Comparison of ENCODE assay signal across 12 cellular contexts in genomic region chr11:115613986-115614625, GRCh38.
A peak's percentile ranks its signal among the peaks of the same experiment; 100 is the strongest.
DNase-seq lines count a peak whose midpoint lies in the region; ATAC-seq and TF ChIP-seq lines count a peak whose summit lies in the region.
"Had no signal": no experiment of that assay in that cellular context is flagged by ENCODE, and none has a peak within 500 bp of the region (broad histone marks: within the 10 kb centered on the region; RNA-seq: fewer than 3 reads in every experiment).

No MANE protein-coding gene starts in this region.

- H3K9ac ChIP-seq in IMR-90 (ENCODE audit: low read depth, low read length), result no peak overlapping the region

- intact Hi-C loops in IMR-90 (cut with micrococcal nuclease), result loop anchor here (10.0 kb wide), 1 partner anchor 409 kb away; no protein-coding TSS in a partner anchor
- intact Hi-C loops in MCF 10A (cut with micrococcal nuclease), result no loop called here

- H3K23ac ChIP-seq in IMR-90 (ENCODE audit: low read depth, low read length), result no peak overlapping the region

- 0 out of 4 replicates have a peak overlapping the region, but pooled peaks of 1 of the 2 experiments have one; percentile 6 for H4K8ac ChIP-seq in IMR-90 (ENCODE audit: low read depth in 2 of 2, low read length in 2 of 2)

- H3K4me3 Mint-ChIP-seq in MCF 10A (ENCODE audit: unreplicated experiment), result no peak overlapping the region
- H3K4me3 Mint-ChIP-seq: activated naive CD8-positive, alpha-beta T cell treated with anti-CD3 and anti-CD28 coated beads, Interleukin-2, amount 50 U/mL, for 24 hours had no signal

- H3K56ac ChIP-seq in IMR-90 (ENCODE audit: extremely low read depth, insufficient read depth, low read length), result no peak overlapping the region

- H3K27me3 ChIP-seq in IMR-90 (ENCODE audit: control insufficient read depth, insufficient read depth, low read length), result peaks cover 3% of the 10 kb centered on the region
- peaks cover 2% of the 10 kb centered on the region for H3K27me3 ChIP-seq in kidney epithelial cell (ENCODE audit: control insufficient read depth, insufficient read depth, low read length)

- POLR2A ChIA-PET in IMR-90 (lab: Charles Lee; ENCODE audit: unreplicated experiment) (no interaction called here), MCF 10A (lab: Yijun Ruan, JAX) (no interaction called here)

- H3K4ac ChIP-seq in IMR-90 (ENCODE audit: low read depth, low read length), result peak overlapping the region; percentile 28; the same call in 1 of the 2 replicates

- H3K36me3 Mint-ChIP-seq in MCF 10A (ENCODE audit: insufficient read depth, unreplicated experiment), result no peaks in the 10 kb centered on the region

- H3K4me2 ChIP-seq in IMR-90 (ENCODE audit: low read depth, low read length), result peak overlapping the region; percentile 39; the same call in 1 of the 2 replicates

- no peak overlapping the region for H4K91ac ChIP-seq in IMR-90 (ENCODE audit: insufficient read depth, low read depth, low read length)

- no peaks in the 10 kb centered on the region for H4K20me1 ChIP-seq in IMR-90 (ENCODE audit: insufficient read depth, low read length)

- no peak for TF ChIP-seq POLR2A in IMR-90 (IDR thresholded peaks at IDR 0.05; ENCODE audit: low read depth, low read length)

- H3K9me3 Mint-ChIP-seq in MCF 10A (ENCODE audit: unreplicated experiment), result no peaks in the 10 kb centered on the region

- CTCF ChIA-PET in IMR-90 (lab: Yijun Ruan, JAX) (interaction anchor here (0.5 to 1.1 kb wide), 2 partner anchors 290 to 314 kb away, joined by 3 read pairs; no protein-coding TSS in a partner anchor), MCF 10A (lab: Yijun Ruan, JAX) (interaction anchor here (0.6 to 1.0 kb wide), 4 partner anchors 12 to 68 kb away, joined by 3 to 4 read pairs (median 3); no protein-coding TSS in a partner anchor)

- no peak overlapping the region for H3K27ac Mint-ChIP-seq in MCF 10A (ENCODE audit: low read depth, unreplicated experiment)
- H3K27ac Mint-ChIP-seq: activated naive CD8-positive, alpha-beta T cell treated with anti-CD3 and anti-CD28 coated beads, Interleukin-2, amount 50 U/mL, for 24 hours had no signal

- peak; percentile 32; the same call in 1 of the 2 replicates for TF ChIP-seq RAD21 in IMR-90 (IDR thresholded peaks at IDR 0.05; ENCODE audit: low read length)

- in situ Hi-C loops in IMR-90 (cut with MboI; ENCODE audit: low sequenced_read_pairs), result no loop called here

- peak; percentile 81 for ATAC-seq in IMR-90 (ENCODE audit: low read depth)
- ATAC-seq in GM19351 (IDR thresholded peaks at IDR 0.05; ENCODE audit: unreplicated experiment), result no peak
- ATAC-seq: activated naive CD8-positive, alpha-beta T cell treated with anti-CD3 and anti-CD28 coated beads, Interleukin-2, amount 50 U/mL, for 24 hours had no signal

- H3K79me1 ChIP-seq in IMR-90 (ENCODE audit: low read depth in 1 of 2, low read length in 2 of 2), result no peaks in the 10 kb centered on the region

- peaks cover 17% of the 10 kb centered on the region for H3K27me3 Mint-ChIP-seq in MCF 10A (ENCODE audit: insufficient read depth, unreplicated experiment)

- H4K5ac ChIP-seq in IMR-90 (ENCODE audit: low read depth, low read length), result no peak overlapping the region

- H2AK5ac ChIP-seq in IMR-90 (ENCODE audit: low read depth, low read length), result 0 out of 2 replicates have a peak overlapping the region, but pooled peaks have one; percentile 22

- peaks cover 17% of the 10 kb centered on the region for H3K4me1 ChIP-seq in IMR-90 (ENCODE audit: control insufficient read depth, insufficient read depth, low read length)

- dilution Hi-C loops in IMR-90 (cut with HindIII; ENCODE audit: low sequenced_read_pairs, unreplicated experiment), result no loop called here

- no peak overlapping the region for H2BK5ac ChIP-seq in IMR-90 (ENCODE audit: low read depth, low read length, poor library complexity, severe bottlenecking)

- 0 out of 2 replicates have a peak overlapping the region, but pooled peaks have one; percentile 6 for H3K14ac ChIP-seq in IMR-90 (replicated peaks; ENCODE audit: low read depth, low read length)

- no peak overlapping the region for H3K27ac ChIP-seq in IMR-90 (ENCODE audit: insufficient read depth, low read length)

- no peak overlapping the region for H2BK15ac ChIP-seq in IMR-90 (ENCODE audit: low read depth, low read length)

- H3K18ac ChIP-seq in IMR-90 (ENCODE audit: low read depth, low read length), result no peak overlapping the region

- peak; percentile 32 for DNase-seq in AG09309 (ENCODE audit: low read depth)
- peak; percentile 90 for DNase-seq in IMR-90
- peak; percentile 80 for DNase-seq in astrocyte of the hippocampus (ENCODE audit: low read depth, low spot score)
- peak; percentile 65 for DNase-seq in kidney epithelial cell (ENCODE audit: low read depth)
- no peak for DNase-seq in AML-193 (lab: John Stamatoyannopoulos, UW)
- no peak for DNase-seq in NCI-H2107 (lab: John Stamatoyannopoulos, UW)
- DNase-seq in MCF 10A (ENCODE audit: unreplicated experiment), result no peak
- DNase-seq: activated naive CD8-positive, alpha-beta T cell treated with anti-CD3 and anti-CD28 coated beads, Interleukin-2, amount 50 U/mL, for 24 hours; NCI-H1694 treated with DMSO at 0.1 percent for 48 hours; NCI-H774; SHP77 treated with DMSO at 0.1 percent for 48 hours had no signal

- peaks cover 8% of the 10 kb centered on the region for H3K9me1 ChIP-seq in IMR-90 (ENCODE audit: insufficient read depth, low read length)

- H2BK20ac ChIP-seq in IMR-90 (ENCODE audit: low read depth, low read length), result peak overlapping the region; percentile 58

- H3K9me3 ChIP-seq in IMR-90 (ENCODE audit: control insufficient read depth, insufficient read depth, low read length), result no peaks in the 10 kb centered on the region

- H3K36me3 ChIP-seq in IMR-90 (ENCODE audit: control insufficient read depth, insufficient read depth, low read length) (no peaks in the 10 kb centered on the region), kidney epithelial cell (ENCODE audit: control insufficient read depth, insufficient read depth, low read length) (no peaks in the 10 kb centered on the region)

- H3K4me1 Mint-ChIP-seq in MCF 10A (ENCODE audit: insufficient read depth, unreplicated experiment), result peaks cover 7% of the 10 kb centered on the region
- H3K4me1 Mint-ChIP-seq: activated naive CD8-positive, alpha-beta T cell treated with anti-CD3 and anti-CD28 coated beads, Interleukin-2, amount 50 U/mL, for 24 hours had no signal

- H3K4me3 ChIP-seq in AG09309 (ENCODE audit: control insufficient read depth, low read depth, low read length) (no peak overlapping the region), IMR-90 (ENCODE audit: insufficient read depth, low read depth, low read length) (no peak overlapping the region), kidney epithelial cell (ENCODE audit: low read depth, low read length) (no peak overlapping the region)

- no peak overlapping the region for H2AFZ ChIP-seq in IMR-90 (replicated peaks; ENCODE audit: low read length, poor library complexity)

- 0% methylated on average over 3 of the region's 9 CpGs; no CpG with 5 or more reads in 1 of the 2 experiments for WGBS in IMR-90 (ENCODE audit: extremely low coverage in 2 of 2, insufficient read length in 1 of 2), 2 experiments

- no peak overlapping the region for H2BK120ac ChIP-seq in IMR-90 (ENCODE audit: low read depth, low read length)

- TF ChIP-seq CTCF in AG09309 (IDR thresholded peaks at IDR 0.05; ENCODE audit: control insufficient read depth, insufficient read depth, low read depth, low read length, missing control alignments) (peak; percentile 27), IMR-90 (conservative IDR thresholded peaks at IDR 0.05; ENCODE audit: low read depth, low read length) (peak; percentile 25; the same call in 1 of the 2 replicates), kidney epithelial cell (IDR thresholded peaks at IDR 0.05; ENCODE audit: insufficient read depth, low read length, poor library complexity, severe bottlenecking) (peak; percentile 23), MCF 10A (IDR thresholded peaks at IDR 0.05; ENCODE audit: unreplicated experiment) (no peak)

- BruUV-seq in IMR-90 (replicated peaks; lab: Mats Ljungman, UMichigan) (no TSS peak), MCF 10A (replicated peaks; lab: Mats Ljungman, UMichigan) (no TSS peak)

- no peak overlapping the region for H2AK9ac ChIP-seq in IMR-90 (replicated peaks; ENCODE audit: low read depth, low read length, poor library complexity)

TF ChIP-seq in IMR-90, 13 proteins besides CTCF, POLR2A, EP300 and RAD21:
- peak; percentile 28; the same call in 1 of the 2 replicates for TF ChIP-seq SMC3 (IDR thresholded peaks at IDR 0.05; ENCODE audit: low read depth, low read length)
- peak; percentile 50; the same call in 1 of the 2 replicates for TF ChIP-seq BHLHE40 (IDR thresholded peaks at IDR 0.05; ENCODE audit: low read depth, low read length)
- TF ChIP-seq FOS (IDR thresholded peaks at IDR 0.05; ENCODE audit: low read depth, low read length), result peak; percentile 95
- peak; percentile 64 for TF ChIP-seq RCOR1 (IDR thresholded peaks at IDR 0.05; ENCODE audit: insufficient replicate concordance, low read length)
- no peak for TF ChIP-seq NFE2L2 (IDR thresholded peaks at IDR 0.05; ENCODE audit: low read depth, low read length)
TF ChIP-seq in IMR-90: peak in this region for 4.

Comparison
In these comparisons a context has a peak if more than half of its experiments do, and no peak if none do; other contexts are left out.
1. DNase-seq: peak in AG09309 (single experiment), IMR-90 (single experiment), astrocyte of the hippocampus (single experiment) and kidney epithelial cell (single experiment); none in AML-193 (0 of 2), NCI-H2107 (single experiment) and MCF 10A (single experiment).